ENCODE assay signal across 18 cellular contexts in genomic region chr13:109665781-109666249, GRCh38.
"Had no signal": no experiment of that assay in that cellular context is flagged by ENCODE, and none has a peak within 500 bp of the region (broad histone marks: within the 10 kb centered on the region; RNA-seq: fewer than 3 reads in every experiment).

No MANE protein-coding gene starts in this region.

- H3K4me1 ChIP-seq: gastroesophageal sphincter, psoas muscle, upper lobe of right lung had no signal

- H3K4me3 ChIP-seq: gastroesophageal sphincter, psoas muscle, right lobe of liver, upper lobe of right lung had no signal

- H3K36me3 ChIP-seq: gastroesophageal sphincter, right lobe of liver, upper lobe of right lung had no signal

- H3K27ac ChIP-seq: gastroesophageal sphincter, psoas muscle, right lobe of liver, upper lobe of right lung had no signal

- H3K9me3 Mint-ChIP-seq: activated naive CD4-positive, alpha-beta T cell treated with anti-CD3 and anti-CD28 coated beads, Interleukin-2, amount 10 ng/mL, durations not matched to agents 7 days and 5 days; activated T-helper 2 cell treated with anti-CD3 and anti-CD28 coated beads, Interferon-gamma antibody, Interleukin-2, Interleukin-4, amounts not matched to agents 10 μg/mL and 5 μg/mL and 100 μg/mL, durations not matched to agents 14 hours and 24 hours and 36 hours; stimulated activated naive CD8-positive, alpha-beta T cell treated with anti-CD3 and anti-CD28 coated beads, Interleukin-15, amount 100 ng/mL, for 72 hours; T-helper 1 cell treated with Interleukin-12 subunit alpha and Interleukin-12 subunit beta and Interleukin-4 antibody, amounts not matched to agents 30 μg/mL and 1 μg/mL, for 36 hours had no signal

- H3K27me3 Mint-ChIP-seq: activated CD4-positive, alpha-beta memory T cell treated with anti-CD3 and anti-CD28 coated beads for 36 hours; activated CD4-positive, alpha-beta T cell treated with anti-CD3 and anti-CD28 coated beads for 36 hours; activated CD8-positive, alpha-beta memory T cell treated with anti-CD3 and anti-CD28 coated beads, Interleukin-2, amount 10 ng/mL, durations not matched to agents 7 days and 5 days; activated naive CD4-positive, alpha-beta T cell treated with anti-CD3 and anti-CD28 coated beads, Interleukin-2, amount 10 ng/mL, durations not matched to agents 7 days and 5 days had no signal

- DNase-seq: activated CD4-positive, alpha-beta memory T cell treated with anti-CD3 and anti-CD28 coated beads for 36 hours; activated CD4-positive, alpha-beta T cell treated with anti-CD3 and anti-CD28 coated beads for 36 hours; activated CD8-positive, alpha-beta memory T cell treated with anti-CD3 and anti-CD28 coated beads, Interleukin-2, amount 10 ng/mL, durations not matched to agents 7 days and 5 days; activated naive CD4-positive, alpha-beta T cell treated with anti-CD3 and anti-CD28 coated beads, Interleukin-2, amount 10 ng/mL, durations not matched to agents 7 days and 5 days; activated T-cell treated with anti-CD3 and anti-CD28 coated beads, Interleukin-2, amount 50 U/mL, for 1 hour; caudate nucleus; cortex of kidney; effector CD4-positive, alpha-beta T cell; islet precursor cell; midbrain; psoas muscle; right lobe of liver; stimulated activated naive CD8-positive, alpha-beta T cell treated with anti-CD3 and anti-CD28 coated beads, Interleukin-15, amount 100 ng/mL, for 72 hours; upper lobe of right lung had no signal

- H3K27me3 ChIP-seq: gastroesophageal sphincter, right lobe of liver, upper lobe of right lung had no signal

- ATAC-seq: activated CD4-positive, alpha-beta T cell treated with anti-CD3 and anti-CD28 coated beads for 36 hours; activated CD8-positive, alpha-beta memory T cell treated with anti-CD3 and anti-CD28 coated beads, Interleukin-2, amount 10 ng/mL, durations not matched to agents 7 days and 5 days; gastroesophageal sphincter; left lobe of liver; psoas muscle; right lobe of liver; stimulated activated naive CD8-positive, alpha-beta T cell treated with anti-CD3 and anti-CD28 coated beads, Interleukin-15, amount 100 ng/mL, for 72 hours; upper lobe of right lung had no signal

- H3K4me1 Mint-ChIP-seq: activated CD4-positive, alpha-beta T cell treated with anti-CD3 and anti-CD28 coated beads for 36 hours; activated CD8-positive, alpha-beta memory T cell treated with anti-CD3 and anti-CD28 coated beads, Interleukin-2, amount 10 ng/mL, durations not matched to agents 7 days and 5 days; activated naive CD4-positive, alpha-beta T cell treated with anti-CD3 and anti-CD28 coated beads, Interleukin-2, amount 10 ng/mL, durations not matched to agents 7 days and 5 days; stimulated activated naive CD8-positive, alpha-beta T cell treated with anti-CD3 and anti-CD28 coated beads, Interleukin-15, amount 100 ng/mL, for 72 hours had no signal

- H3K36me3 Mint-ChIP-seq: activated CD4-positive, alpha-beta memory T cell treated with anti-CD3 and anti-CD28 coated beads for 36 hours; activated CD8-positive, alpha-beta memory T cell treated with anti-CD3 and anti-CD28 coated beads, Interleukin-2, amount 10 ng/mL, durations not matched to agents 7 days and 5 days; activated naive CD4-positive, alpha-beta T cell treated with anti-CD3 and anti-CD28 coated beads, Interleukin-2, amount 10 ng/mL, durations not matched to agents 7 days and 5 days had no signal

- H3K27ac Mint-ChIP-seq: activated CD4-positive, alpha-beta memory T cell treated with anti-CD3 and anti-CD28 coated beads for 36 hours; activated CD4-positive, alpha-beta T cell treated with anti-CD3 and anti-CD28 coated beads for 36 hours; activated CD8-positive, alpha-beta memory T cell treated with anti-CD3 and anti-CD28 coated beads, Interleukin-2, amount 10 ng/mL, durations not matched to agents 7 days and 5 days; activated naive CD4-positive, alpha-beta T cell treated with anti-CD3 and anti-CD28 coated beads, Interleukin-2, amount 10 ng/mL, durations not matched to agents 7 days and 5 days; activated T-helper 2 cell treated with anti-CD3 and anti-CD28 coated beads, Interferon-gamma antibody, Interleukin-2, Interleukin-4, amounts not matched to agents 10 μg/mL and 5 μg/mL and 100 μg/mL, durations not matched to agents 14 hours and 24 hours and 36 hours; stimulated activated naive CD8-positive, alpha-beta T cell treated with anti-CD3 and anti-CD28 coated beads, Interleukin-15, amount 100 ng/mL, for 72 hours; T-helper 1 cell treated with Interleukin-12 subunit alpha and Interleukin-12 subunit beta and Interleukin-4 antibody, amounts not matched to agents 30 μg/mL and 1 μg/mL, for 36 hours had no signal

- H3K9me3 ChIP-seq: gastroesophageal sphincter, psoas muscle, right lobe of liver, upper lobe of right lung had no signal

- H3K4me3 Mint-ChIP-seq: activated CD4-positive, alpha-beta memory T cell treated with anti-CD3 and anti-CD28 coated beads for 36 hours; activated CD4-positive, alpha-beta T cell treated with anti-CD3 and anti-CD28 coated beads for 36 hours; activated CD8-positive, alpha-beta memory T cell treated with anti-CD3 and anti-CD28 coated beads, Interleukin-2, amount 10 ng/mL, durations not matched to agents 7 days and 5 days; activated naive CD4-positive, alpha-beta T cell treated with anti-CD3 and anti-CD28 coated beads, Interleukin-2, amount 10 ng/mL, durations not matched to agents 7 days and 5 days; stimulated activated naive CD8-positive, alpha-beta T cell treated with anti-CD3 and anti-CD28 coated beads, Interleukin-15, amount 100 ng/mL, for 72 hours; T-helper 1 cell treated with Interleukin-12 subunit alpha and Interleukin-12 subunit beta and Interleukin-4 antibody, amounts not matched to agents 30 μg/mL and 1 μg/mL, for 36 hours had no signal
